10 cellular contexts compared by ENCODE assay signal in the genomic region with DNA sequence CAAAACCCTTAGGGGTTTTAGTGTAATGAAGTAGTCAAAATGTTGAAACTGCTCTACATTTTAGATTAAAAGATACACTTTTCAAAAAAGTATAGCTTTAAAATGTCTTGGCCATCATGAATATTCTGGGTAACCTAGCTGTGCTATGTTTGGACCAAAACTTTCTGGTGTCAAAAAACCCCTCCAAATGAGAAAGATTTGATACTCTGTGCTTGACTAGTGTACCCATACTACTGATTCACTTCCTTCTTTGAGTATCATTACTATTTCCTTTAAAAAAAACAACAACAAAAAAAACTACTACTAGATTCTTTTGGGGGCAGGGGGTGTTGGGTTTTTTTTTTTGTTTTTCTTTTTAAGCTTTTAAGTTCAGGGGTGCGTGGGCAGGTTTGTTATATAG. TPM values are rescaled to one million over a fixed set of nuclear protein-coding genes. Genes with fewer than 3 reads are reported as not detected.
DNase-seq lines count a peak whose midpoint lies in the region; ATAC-seq, FAIRE-seq and TF ChIP-seq lines count a peak whose summit lies in the region.
"Had no signal": no experiment of that assay in that cellular context is flagged by ENCODE, and none has a peak within 500 bp of the region (broad histone marks: within the 10 kb centered on the region; RNA-seq: fewer than 3 reads in every experiment).

No MANE protein-coding gene starts in this region.

- no peaks in the 10 kb centered on the region for H3K9me3 Mint-ChIP-seq in CD4-positive, CD25-positive, alpha-beta regulatory T cell
- no peaks in the 10 kb centered on the region for H3K9me3 Mint-ChIP-seq in activated naive CD8-positive, alpha-beta T cell (ENCODE audit: low read depth)
- no peaks in the 10 kb centered on the region for H3K9me3 Mint-ChIP-seq in nephron

- WGBS in small intestine, 3 donors: 87 to 97% (median 95%) methylated on average over 1 of the region's 1 CpG

- TF ChIP-seq CTCF in GM13977 (IDR thresholded peaks at IDR 0.05; ENCODE audit: extremely low read depth, insufficient read depth, missing control alignments): no peak
- no peak for TF ChIP-seq CTCF in nephron (IDR thresholded peaks at IDR 0.05; ENCODE audit: unreplicated experiment in 3 of 3)

- no peak overlapping the region for H3K4me3 ChIP-seq in CD4-positive, CD25-positive, alpha-beta regulatory T cell (ENCODE audit: low read depth, low read length)
- H3K4me3 ChIP-seq in small intestine (ENCODE audit: low read depth in 1 of 2, low read length in 2 of 2): no peak overlapping the region
- H3K4me3 ChIP-seq: coronary artery had no signal

- no peak for DNase-seq in CD4-positive, CD25-positive, alpha-beta regulatory T cell
- DNase-seq in GM13977 (ENCODE audit: low spot score) (peak; percentile 12), occipital lobe (lab: John Stamatoyannopoulos, UW) (no peak), small intestine (no peak)
- DNase-seq in activated CD4-positive, CD25-positive, alpha-beta regulatory T cell (lab: John Stamatoyannopoulos, UW): no peak
- DNase-seq: activated CD4-positive, alpha-beta T cell treated with anti-CD3 and anti-CD28 coated beads for 48 hours had no signal

- H3K27me3 Mint-ChIP-seq in CD4-positive, CD25-positive, alpha-beta regulatory T cell: no peaks in the 10 kb centered on the region
- no peaks in the 10 kb centered on the region for H3K27me3 Mint-ChIP-seq in activated naive CD8-positive, alpha-beta T cell
- no peaks in the 10 kb centered on the region for H3K27me3 Mint-ChIP-seq in nephron (ENCODE audit: low read depth)

- H3K9me3 ChIP-seq in CD4-positive, CD25-positive, alpha-beta regulatory T cell (ENCODE audit: control insufficient read depth in 2 of 2, low read length in 2 of 2): no peaks in the 10 kb centered on the region
- H3K9me3 ChIP-seq in small intestine (ENCODE audit: control insufficient read depth, low read depth): no peaks in the 10 kb centered on the region

- peaks cover 82% of the 10 kb centered on the region for H3K36me3 ChIP-seq in CD4-positive, CD25-positive, alpha-beta regulatory T cell (ENCODE audit: control insufficient read depth, insufficient read depth, low read length)
- peaks cover 4 to 5% of the 10 kb centered on the region in 2 donors for H3K36me3 ChIP-seq in small intestine (ENCODE audit: control insufficient read depth in 2 of 2, insufficient read depth in 2 of 2, low read length in 2 of 2)

- in situ Hi-C loops in GM13977 (cut with MboI; ENCODE audit: low pct_unique_long_range_greater_than_20kb, low sequenced_read_pairs, unreplicated experiment): no loop called here

- H3K4me3 Mint-ChIP-seq in CD4-positive, CD25-positive, alpha-beta regulatory T cell: no peak overlapping the region
- H3K4me3 Mint-ChIP-seq in activated naive CD8-positive, alpha-beta T cell: no peak overlapping the region
- H3K4me3 Mint-ChIP-seq in nephron: no peak overlapping the region

- H3K36me3 Mint-ChIP-seq in CD4-positive, CD25-positive, alpha-beta regulatory T cell: peaks cover 21% of the 10 kb centered on the region
- peaks cover 4% of the 10 kb centered on the region for H3K36me3 Mint-ChIP-seq in activated naive CD8-positive, alpha-beta T cell
- H3K36me3 Mint-ChIP-seq in nephron (ENCODE audit: low read depth): peaks cover 56% of the 10 kb centered on the region

- no peak for FAIRE-seq in small intestine (lab: Jason Lieb, UNC)
- FAIRE-seq: D721Med had no signal

- H3K27ac Mint-ChIP-seq in CD4-positive, CD25-positive, alpha-beta regulatory T cell: peak overlapping the region; percentile 21 to 86 (median 73)
- H3K27ac Mint-ChIP-seq in activated naive CD8-positive, alpha-beta T cell: peak overlapping the region; percentile 82
- peak overlapping the region; percentile 59 to 85 (median 61) for H3K27ac Mint-ChIP-seq in nephron

- ATAC-seq in CD4-positive, CD25-positive, alpha-beta regulatory T cell (ENCODE audit: low read depth in 2 of 2): no peak

- no peak overlapping the region for H3K27ac ChIP-seq in CD4-positive, CD25-positive, alpha-beta regulatory T cell (ENCODE audit: insufficient read depth, low read length, poor library complexity, severe bottlenecking)
- H3K27ac ChIP-seq in small intestine (ENCODE audit: low read depth in 1 of 2, low read length in 1 of 2): no peak overlapping the region

- H3K4me1 Mint-ChIP-seq in CD4-positive, CD25-positive, alpha-beta regulatory T cell: peaks cover 11 to 27% (median 18%) of the 10 kb centered on the region in 4 donors
- H3K4me1 Mint-ChIP-seq in activated naive CD8-positive, alpha-beta T cell (ENCODE audit: low read depth): peaks cover 19% of the 10 kb centered on the region
- no peaks in the 10 kb centered on the region for H3K4me1 Mint-ChIP-seq in nephron

- H3K27me3 ChIP-seq in CD4-positive, CD25-positive, alpha-beta regulatory T cell (ENCODE audit: control insufficient read depth, insufficient read depth, low read length): no peaks in the 10 kb centered on the region
- H3K27me3 ChIP-seq in small intestine (ENCODE audit: control insufficient read depth in 2 of 2, insufficient read depth in 2 of 2, low read length in 2 of 2): no peaks in the 10 kb centered on the region

- no peaks in the 10 kb centered on the region for H3K4me1 ChIP-seq in CD4-positive, CD25-positive, alpha-beta regulatory T cell (ENCODE audit: control insufficient read depth, insufficient read depth, low read length, poor library complexity, severe bottlenecking)
- H3K4me1 ChIP-seq in small intestine (ENCODE audit: control insufficient read depth in 2 of 2, insufficient read depth in 1 of 2, low read depth in 1 of 2, low read length in 1 of 2): peaks cover 0 to 3% of the 10 kb centered on the region in 2 donors

RNA-seq across cellular contexts. Expression of a gene that starts 37.3 kb away (rescaled TPM):
- 8.4 TPM for total RNA-seq in CD4-positive, CD25-positive, alpha-beta regulatory T cell
- polyA plus RNA-seq in CD4-positive, CD25-positive, alpha-beta regulatory T cell: 10 to 100 TPM; 16.2 to 23.2 (median 21.4) TPM
- 22.1 TPM for total RNA-seq in occipital lobe
- 10 to 100 TPM in 2 of 3 donors, 1 to 10 TPM in 1; 8.6 to 29.9 (median 14.5) TPM for polyA plus RNA-seq in small intestine

RNA-seq across cellular contexts. Expression of a gene that starts 37.5 kb away (rescaled TPM):
- 238 TPM for total RNA-seq in CD4-positive, CD25-positive, alpha-beta regulatory T cell
- polyA plus RNA-seq in CD4-positive, CD25-positive, alpha-beta regulatory T cell: 10 to 100 TPM; 50.3 to 84.2 (median 65.6) TPM
- total RNA-seq in occipital lobe: 238 TPM
- polyA plus RNA-seq in small intestine: 100 to 1,000 TPM in 1 of 3 donors, 10 to 100 TPM in 2; 62.1 to 110 (median 84.3) TPM

RNA-seq across cellular contexts. Expression of a gene that starts 50.2 kb away (rescaled TPM):
- 111 TPM for total RNA-seq in CD4-positive, CD25-positive, alpha-beta regulatory T cell
- 10 to 100 TPM; 37.4 to 47.2 (median 37.9) TPM for polyA plus RNA-seq in CD4-positive, CD25-positive, alpha-beta regulatory T cell
- 306 TPM for total RNA-seq in occipital lobe
- 10 to 100 TPM; 60.4 to 91.6 (median 67.6) TPM for polyA plus RNA-seq in small intestine
